ENCODE assay signal across 30 cellular contexts in the genomic region with DNA sequence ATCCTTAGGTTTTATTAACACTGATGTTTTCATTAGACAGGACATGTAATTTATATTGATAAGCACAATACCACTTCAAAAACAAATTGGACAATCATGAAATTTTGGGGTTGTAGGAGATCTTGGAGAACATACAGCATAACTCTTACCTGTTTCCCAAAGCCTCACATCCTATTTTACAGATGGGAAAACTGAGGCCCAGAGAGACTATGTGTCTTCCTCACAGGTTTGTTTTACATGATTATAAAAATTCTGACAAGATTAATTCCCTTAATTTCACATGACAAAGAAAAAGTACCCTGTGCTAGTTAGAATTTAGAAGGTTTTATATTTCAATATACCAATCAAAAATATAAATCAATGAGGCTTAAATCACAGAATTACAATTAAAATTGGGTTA.
"Had no signal": no experiment of that assay in that cellular context is flagged by ENCODE, and none has a peak within 500 bp of the region (broad histone marks: within the 10 kb centered on the region; RNA-seq: fewer than 3 reads in every experiment).

No MANE protein-coding gene starts in this region.

- H3K36me3 ChIP-seq: colonic mucosa, esophagus muscularis mucosa, gastrocnemius medialis, heart right ventricle, WERI-Rb-1 had no signal

- ATAC-seq: activated CD4-positive, CD25-positive, alpha-beta regulatory T cell treated with anti-CD3 and anti-CD28 coated beads, Interleukin-2, amount 50 U/mL, for 24 hours; activated CD8-positive, alpha-beta T cell treated with anti-CD3 and anti-CD28 coated beads for 36 hours; activated T-cell treated with anti-CD3 and anti-CD28 coated beads, Interleukin-2, amount 50 U/mL, for 4 hours; activated T-helper 17 cell treated with anti-CD3 and anti-CD28 coated beads, Interleukin-2, amount 50 U/mL, for 72 hours; body of pancreas; effector memory CD8-positive, alpha-beta T cell; foreskin keratinocyte; gastrocnemius medialis; heart right ventricle; T-helper 17 cell had no signal

- H3K4me3 ChIP-seq: body of pancreas, colonic mucosa, esophagus muscularis mucosa, gastrocnemius medialis, heart right ventricle had no signal

- H3K27ac ChIP-seq: body of pancreas, colonic mucosa, esophagus muscularis mucosa, foreskin keratinocyte, gastrocnemius medialis, heart right ventricle, WERI-Rb-1 had no signal

- H3K9me3 ChIP-seq: body of pancreas, colonic mucosa, esophagus muscularis mucosa, gastrocnemius medialis, heart right ventricle had no signal

- DNase-seq: activated B cell treated with CpG ODN at 0.5 μM for 24 hours; activated CD4-positive, alpha-beta T cell treated with anti-CD3 and anti-CD28 coated beads for 48 hours; activated CD4-positive, alpha-beta T cell treated with anti-CD3 and anti-CD28 coated beads, Interleukin-2, amount 50 U/mL, for 1 hour; activated CD4-positive, alpha-beta T cell treated with anti-CD3 and anti-CD28 coated beads, Interleukin-2, amount 50 U/mL, for 48 hours; activated CD8-positive, alpha-beta memory T cell treated with anti-CD3 and anti-CD28 coated beads for 24 hours; activated CD8-positive, alpha-beta T cell treated with anti-CD3 and anti-CD28 coated beads for 36 hours; activated effector memory CD4-positive, alpha-beta T cell treated with Interleukin-2 at 50 U/mL for 16 hours; activated gamma-delta T cell treated with Interleukin-2 at 50 U/mL for 16 hours; activated naive CD4-positive, alpha-beta T cell treated with anti-CD3 and anti-CD28 coated beads, Interleukin-2, amount 50 U/mL, for 16 hours; activated naive CD4-positive, alpha-beta T cell treated with Interleukin-2 at 50 U/mL for 16 hours; activated T-cell treated with anti-CD3 and anti-CD28 coated beads, Interleukin-2, amount 50 U/mL, for 4 hours; amniotic stem cell; anterior cingulate cortex; body of pancreas; caudate nucleus; colonic mucosa; effector CD4-positive, alpha-beta T cell; effector memory CD8-positive, alpha-beta T cell; erythroblast; foreskin keratinocyte; gastrocnemius medialis; glutamatergic neuron; heart right ventricle; T-helper 1 cell; T-helper 17 cell; T1000; WERI-Rb-1 had no signal

- H3K27me3 ChIP-seq: body of pancreas, colonic mucosa, esophagus muscularis mucosa, foreskin keratinocyte, gastrocnemius medialis, heart right ventricle had no signal

- H3K4me1 ChIP-seq: colonic mucosa, foreskin keratinocyte, gastrocnemius medialis had no signal
